Comparison of ENCODE assay signal across 14 cellular contexts in genomic region chr7:37201876-37202198, GRCh38.
DNase-seq lines count a peak whose midpoint lies in the region; ATAC-seq, FAIRE-seq and TF ChIP-seq lines count a peak whose summit lies in the region.
"Had no signal": no experiment of that assay in that cellular context is flagged by ENCODE, and none has a peak within 500 bp of the region (broad histone marks: within the 10 kb centered on the region; RNA-seq: fewer than 3 reads in every experiment).

No MANE protein-coding gene starts in this region.

- no peak for FAIRE-seq in A549 (lab: Jason Lieb, UNC)
- no peak for FAIRE-seq in frontal cortex (lab: Jason Lieb, UNC)

- no peak for DNase-seq in A549 (ENCODE audit: low read depth in 1 of 2, low spot score in 1 of 2)
- DNase-seq in RWPE1 (ENCODE audit: low spot score), result no peak
- DNase-seq in KBM-7, result no peak
- DNase-seq in NCI-H1092 treated with DMSO at 0.1 percent for 48 hours (lab: John Stamatoyannopoulos, UW), result no peak
- no peak for DNase-seq in frontal cortex (ENCODE audit: low spot score in 2 of 2)
- DNase-seq: stimulated activated naive B cell treated with anti-CD40 and anti-IgM and Interleukin-4, amounts not matched to agents 10 μg/mL and 1 μg/mL and 100 μg/mL, for 72 hours had no signal

- TF ChIP-seq CTCF in A549 (IDR thresholded peaks at IDR 0.05), result peak; percentile 11; the same call in 1 of the 3 replicates
- TF ChIP-seq CTCF in RWPE1 (conservative IDR thresholded peaks at IDR 0.05; ENCODE audit: low read depth), result peak; percentile 53
- no peak for TF ChIP-seq CTCF in nephron (IDR thresholded peaks at IDR 0.05; ENCODE audit: unreplicated experiment in 3 of 3)

- 0% methylated on average over 2 of the region's 2 CpGs for WGBS in A549 (ENCODE audit: missing lambda C conversion rate)

- POLR2A ChIA-PET in A549 (lab: Yijun Ruan, JAX) (no interaction called here), RWPE1 (lab: Yijun Ruan, JAX; ENCODE audit: low non-redundant PET) (no interaction called here)

- H3K4me3 Mint-ChIP-seq in nephron, result no peak overlapping the region
- H3K4me3 Mint-ChIP-seq: CD8-positive, alpha-beta memory T cell; neural progenitor cell; stimulated activated naive B cell treated with anti-CD40 and anti-IgM and Interleukin-4, amounts not matched to agents 10 μg/mL and 1 μg/mL and 100 μg/mL, for 72 hours had no signal

- H3K4me1 Mint-ChIP-seq in nephron, result peaks cover 37% of the 10 kb centered on the region

- no peak overlapping the region for H3K4me2 ChIP-seq in A549
- H3K4me2 ChIP-seq: neural progenitor cell had no signal

- H3K27ac ChIP-seq in A549 (no peak overlapping the region; a peak in 1 of 6 replicates), RWPE1 (no peak overlapping the region)
- H3K27ac ChIP-seq: cardiac muscle cell, neural progenitor cell had no signal

- TF ChIP-seq RAD21 in A549 (conservative IDR thresholded peaks at IDR 0.05 in 1 of 2, IDR thresholded peaks at IDR 0.05 in 1 of 2), result no peak

- in situ Hi-C loops in KBM-7 (cut with MboI; ENCODE audit: low pct_unique_long_range_greater_than_20kb, low sequenced_read_pairs), result loop anchor here (25.0 kb wide), 1 partner anchor 635 kb away; the partner anchor contains the start of gene NME8

- CTCF ChIA-PET in A549 (lab: Yijun Ruan, JAX), result interaction anchor here (0.7 to 8.2 kb wide), 25 partner anchors 11 to 769 kb away, joined by 3 to 108 read pairs (median 4); no protein-coding TSS in a partner anchor
- CTCF ChIA-PET in RWPE1 (lab: Yijun Ruan, JAX), result interaction anchor here (1.0 to 2.7 kb wide), 4 partner anchors 20 to 714 kb away, joined by 3 to 10 read pairs (median 6); no protein-coding TSS in a partner anchor

- no peaks in the 10 kb centered on the region for H3K9me3 Mint-ChIP-seq in nephron
- H3K9me3 Mint-ChIP-seq: CD8-positive, alpha-beta memory T cell; neural progenitor cell had no signal

- no peaks in the 10 kb centered on the region for H3K9me3 ChIP-seq in A549

- no peak overlapping the region for H3K4me3 ChIP-seq in A549
- H3K4me3 ChIP-seq: cardiac muscle cell, heart left ventricle, neural progenitor cell had no signal

- H3K36me3 Mint-ChIP-seq in nephron (ENCODE audit: low read depth), result no peaks in the 10 kb centered on the region

- TF ChIP-seq POLR2A in A549 (IDR thresholded peaks at IDR 0.05; ENCODE audit: low read length), result no peak

- peaks cover 5% of the 10 kb centered on the region; the same call in 1 of the 3 replicates for H3K4me1 ChIP-seq in A549
- H3K4me1 ChIP-seq: neural progenitor cell had no signal

- peak overlapping the region in 2 of 3 experiments; percentile 9 to 50 for H3K27ac Mint-ChIP-seq in nephron
- H3K27ac Mint-ChIP-seq: neural progenitor cell; stimulated activated naive B cell treated with anti-CD40 and anti-IgM and Interleukin-4, amounts not matched to agents 10 μg/mL and 1 μg/mL and 100 μg/mL, for 72 hours had no signal

- peak; percentile 25 to 47; a peak in 3 of 6 replicates for ATAC-seq in A549
- peak; percentile 18 for ATAC-seq in GM21825 (IDR thresholded peaks at IDR 0.05; ENCODE audit: unreplicated experiment)
- no peak for ATAC-seq in GM21360 (IDR thresholded peaks at IDR 0.05; ENCODE audit: unreplicated experiment)
- ATAC-seq: activated CD4-positive, CD25-positive, alpha-beta regulatory T cell treated with anti-CD3 and anti-CD28 coated beads, Interleukin-2, amount 50 U/mL, for 24 hours had no signal

- TF ChIP-seq EP300 in A549 (IDR thresholded peaks at IDR 0.05), result no peak

- no peaks in the 10 kb centered on the region for H3K27me3 Mint-ChIP-seq in nephron (ENCODE audit: low read depth)
- H3K27me3 Mint-ChIP-seq: CD8-positive, alpha-beta memory T cell; stimulated activated naive B cell treated with anti-CD40 and anti-IgM and Interleukin-4, amounts not matched to agents 10 μg/mL and 1 μg/mL and 100 μg/mL, for 72 hours had no signal

TF ChIP-seq in A549, 52 proteins besides CTCF, POLR2A, EP300 and RAD21:
- TF ChIP-seq JUN (IDR thresholded peaks at IDR 0.05), result no peak
- no peak for TF ChIP-seq CHD2 (IDR thresholded peaks at IDR 0.05; ENCODE audit: low read length, partially characterized antibody)
- no peak for TF ChIP-seq HDAC2 (IDR thresholded peaks at IDR 0.05)
TF ChIP-seq in A549: peak in this region for 0.

Comparison
In these comparisons a context has a peak if more than half of its experiments do, and no peak if none do; other contexts are left out.
1. CTCF ChIP-seq: peak in A549 (single experiment) and RWPE1 (single experiment); none in nephron (0 of 3).